In genomic region chr1:206816390-206817287, GRCh38 we compare ENCODE assay signal across 1 cellular context.
TF ChIP-seq lines count a peak whose summit lies in the region.

No MANE protein-coding gene starts in this region.

TF ChIP-seq in K562, 482 proteins besides CTCF, POLR2A, EP300 and RAD21 (continued from another document and continues in another):
- no peak for TF ChIP-seq CREBBP (IDR thresholded peaks at IDR 0.05; ENCODE audit: low read depth, low read length)
- TF ChIP-seq XRCC3 (IDR thresholded peaks at IDR 0.05) = peak; percentile 67; the same call in 1 of the 2 replicates
- TF ChIP-seq, protein P1, sequence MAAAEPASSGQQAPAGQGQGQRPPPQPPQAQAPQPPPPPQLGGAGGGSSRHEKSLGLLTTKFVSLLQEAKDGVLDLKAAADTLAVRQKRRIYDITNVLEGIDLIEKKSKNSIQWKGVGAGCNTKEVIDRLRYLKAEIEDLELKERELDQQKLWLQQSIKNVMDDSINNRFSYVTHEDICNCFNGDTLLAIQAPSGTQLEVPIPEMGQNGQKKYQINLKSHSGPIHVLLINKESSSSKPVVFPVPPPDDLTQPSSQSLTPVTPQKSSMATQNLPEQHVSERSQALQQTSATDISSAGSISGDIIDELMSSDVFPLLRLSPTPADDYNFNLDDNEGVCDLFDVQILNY (CRISPR knock-in tag; IDR thresholded peaks at IDR 0.05) = no peak
- TF ChIP-seq PTTG1 (tag; IDR thresholded peaks at IDR 0.05; ENCODE audit: low read depth) = no peak
- TF ChIP-seq, protein P2, sequence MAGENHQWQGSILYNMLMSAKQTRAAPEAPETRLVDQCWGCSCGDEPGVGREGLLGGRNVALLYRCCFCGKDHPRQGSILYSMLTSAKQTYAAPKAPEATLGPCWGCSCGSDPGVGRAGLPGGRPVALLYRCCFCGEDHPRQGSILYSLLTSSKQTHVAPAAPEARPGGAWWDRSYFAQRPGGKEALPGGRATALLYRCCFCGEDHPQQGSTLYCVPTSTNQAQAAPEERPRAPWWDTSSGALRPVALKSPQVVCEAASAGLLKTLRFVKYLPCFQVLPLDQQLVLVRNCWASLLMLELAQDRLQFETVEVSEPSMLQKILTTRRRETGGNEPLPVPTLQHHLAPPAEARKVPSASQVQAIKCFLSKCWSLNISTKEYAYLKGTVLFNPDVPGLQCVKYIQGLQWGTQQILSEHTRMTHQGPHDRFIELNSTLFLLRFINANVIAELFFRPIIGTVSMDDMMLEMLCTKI (IDR thresholded peaks at IDR 0.05; ENCODE audit: partially characterized antibody) = no peak
- no peak for TF ChIP-seq DDX20 (tag; IDR thresholded peaks at IDR 0.05; ENCODE audit: low read depth)
- no peak for TF ChIP-seq PHF8 (IDR thresholded peaks at IDR 0.05; ENCODE audit: borderline replicate concordance, low read length)
- TF ChIP-seq HSF4 (CRISPR knock-in tag; IDR thresholded peaks at IDR 0.05; ENCODE audit: borderline replicate concordance) = no peak
- no peak; the same call in 1 of the 2 replicates for TF ChIP-seq THRA (IDR thresholded peaks at IDR 0.05)
- TF ChIP-seq, protein P3, sequence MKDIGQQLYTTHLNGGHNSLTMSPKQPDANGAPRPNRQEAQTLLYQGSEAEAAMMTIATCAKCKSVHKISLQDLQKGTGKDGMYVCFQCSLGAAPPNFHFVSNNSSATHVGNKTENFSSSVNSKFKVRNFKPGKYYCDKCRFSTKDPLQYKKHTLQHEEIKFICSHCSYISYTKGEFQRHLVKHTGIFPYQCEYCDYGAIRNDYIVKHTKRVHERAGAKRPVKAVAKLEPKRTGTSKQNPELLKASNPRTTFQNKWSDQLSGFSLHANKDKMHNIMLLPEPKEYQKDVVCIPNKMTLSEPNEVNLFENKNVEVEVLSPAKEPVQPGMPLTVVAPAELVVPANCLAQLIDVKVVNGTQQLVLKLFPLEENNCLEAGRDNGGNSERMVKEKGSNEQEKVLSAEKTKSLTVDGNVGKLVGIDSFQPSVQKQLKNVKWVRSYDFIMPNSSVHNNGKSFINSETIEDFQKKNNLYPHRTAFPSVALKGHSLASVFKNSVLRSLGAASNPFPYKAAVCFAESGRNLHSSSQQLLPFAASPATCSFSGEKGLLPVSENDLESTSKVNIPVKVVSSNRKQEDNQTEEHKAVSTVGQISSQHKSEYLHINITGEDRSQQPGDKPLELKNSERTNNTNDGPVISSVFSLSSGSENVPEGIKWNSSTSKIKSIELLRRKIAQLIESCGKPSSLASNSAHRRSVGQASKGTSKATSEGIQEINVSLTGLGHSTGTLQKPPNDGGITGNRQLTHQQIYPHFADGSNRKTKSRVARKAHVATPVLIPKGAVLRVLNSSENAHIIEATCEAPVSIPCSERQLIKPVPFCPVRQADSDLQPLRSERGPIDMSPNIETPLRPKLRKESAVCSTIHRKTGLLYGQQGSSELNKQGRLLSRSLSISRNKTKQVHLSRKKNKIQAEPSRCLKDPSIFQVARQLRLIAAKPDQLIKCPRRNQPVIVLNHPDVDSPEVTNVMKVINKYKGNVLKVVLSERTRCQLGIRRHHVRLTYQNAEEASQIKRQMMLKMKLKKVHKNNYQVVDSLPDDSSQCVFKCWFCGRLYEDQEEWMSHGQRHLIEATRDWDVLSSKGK (CRISPR knock-in tag; IDR thresholded peaks at IDR 0.05) = no peak
- TF ChIP-seq, protein P4, sequence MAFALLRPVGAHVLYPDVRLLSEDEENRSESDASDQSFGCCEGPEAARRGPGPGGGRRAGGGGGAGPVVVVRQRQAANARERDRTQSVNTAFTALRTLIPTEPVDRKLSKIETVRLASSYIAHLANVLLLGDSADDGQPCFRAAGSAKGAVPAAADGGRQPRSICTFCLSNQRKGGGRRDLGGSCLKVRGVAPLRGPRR (CRISPR knock-in tag; IDR thresholded peaks at IDR 0.05) = no peak
- TF ChIP-seq SIRT6 (IDR thresholded peaks at IDR 0.05; ENCODE audit: low read depth, low read length) = no peak
- no peak for TF ChIP-seq CREB3 (tag; conservative IDR thresholded peaks at IDR 0.05; ENCODE audit: low read depth)
- no peak for TF ChIP-seq BRF1 (IDR thresholded peaks at IDR 0.05; ENCODE audit: borderline replicate concordance, extremely low read depth, insufficient read length)
- peak; percentile 87 for TF ChIP-seq DPF2 (IDR thresholded peaks at IDR 0.05)
- no peak for TF ChIP-seq TCF7 (IDR thresholded peaks at IDR 0.05; ENCODE audit: borderline replicate concordance)
- TF ChIP-seq NR2C2 (CRISPR knock-in tag; IDR thresholded peaks at IDR 0.05) = no peak
- TF ChIP-seq NR2C2 (tag; IDR thresholded peaks at IDR 0.05) = peak; percentile 34; the same call in 1 of the 2 replicates
- no peak for TF ChIP-seq SAFB (IDR thresholded peaks at IDR 0.05; ENCODE audit: borderline replicate concordance, low read depth, low read length)
- no peak for TF ChIP-seq NONO (IDR thresholded peaks at IDR 0.05; ENCODE audit: low read depth in 2 of 2, low read length in 1 of 2)
- TF ChIP-seq, protein P5, sequence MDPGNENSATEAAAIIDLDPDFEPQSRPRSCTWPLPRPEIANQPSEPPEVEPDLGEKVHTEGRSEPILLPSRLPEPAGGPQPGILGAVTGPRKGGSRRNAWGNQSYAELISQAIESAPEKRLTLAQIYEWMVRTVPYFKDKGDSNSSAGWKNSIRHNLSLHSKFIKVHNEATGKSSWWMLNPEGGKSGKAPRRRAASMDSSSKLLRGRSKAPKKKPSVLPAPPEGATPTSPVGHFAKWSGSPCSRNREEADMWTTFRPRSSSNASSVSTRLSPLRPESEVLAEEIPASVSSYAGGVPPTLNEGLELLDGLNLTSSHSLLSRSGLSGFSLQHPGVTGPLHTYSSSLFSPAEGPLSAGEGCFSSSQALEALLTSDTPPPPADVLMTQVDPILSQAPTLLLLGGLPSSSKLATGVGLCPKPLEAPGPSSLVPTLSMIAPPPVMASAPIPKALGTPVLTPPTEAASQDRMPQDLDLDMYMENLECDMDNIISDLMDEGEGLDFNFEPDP (CRISPR knock-in tag; IDR thresholded peaks at IDR 0.05) = no peak
- TF ChIP-seq CTBP1 (IDR thresholded peaks at IDR 0.05; ENCODE audit: borderline replicate concordance) = 0 out of 2 replicates have a peak, but pooled peaks have one; percentile 13
- no peak for TF ChIP-seq BRCA1 (IDR thresholded peaks at IDR 0.05)
- no peak for TF ChIP-seq BRCA1 (CRISPR knock-in tag; IDR thresholded peaks at IDR 0.05)
- TF ChIP-seq SRSF1 (IDR thresholded peaks at IDR 0.05; ENCODE audit: low read depth, low read length) = no peak
- TF ChIP-seq, protein P6, sequence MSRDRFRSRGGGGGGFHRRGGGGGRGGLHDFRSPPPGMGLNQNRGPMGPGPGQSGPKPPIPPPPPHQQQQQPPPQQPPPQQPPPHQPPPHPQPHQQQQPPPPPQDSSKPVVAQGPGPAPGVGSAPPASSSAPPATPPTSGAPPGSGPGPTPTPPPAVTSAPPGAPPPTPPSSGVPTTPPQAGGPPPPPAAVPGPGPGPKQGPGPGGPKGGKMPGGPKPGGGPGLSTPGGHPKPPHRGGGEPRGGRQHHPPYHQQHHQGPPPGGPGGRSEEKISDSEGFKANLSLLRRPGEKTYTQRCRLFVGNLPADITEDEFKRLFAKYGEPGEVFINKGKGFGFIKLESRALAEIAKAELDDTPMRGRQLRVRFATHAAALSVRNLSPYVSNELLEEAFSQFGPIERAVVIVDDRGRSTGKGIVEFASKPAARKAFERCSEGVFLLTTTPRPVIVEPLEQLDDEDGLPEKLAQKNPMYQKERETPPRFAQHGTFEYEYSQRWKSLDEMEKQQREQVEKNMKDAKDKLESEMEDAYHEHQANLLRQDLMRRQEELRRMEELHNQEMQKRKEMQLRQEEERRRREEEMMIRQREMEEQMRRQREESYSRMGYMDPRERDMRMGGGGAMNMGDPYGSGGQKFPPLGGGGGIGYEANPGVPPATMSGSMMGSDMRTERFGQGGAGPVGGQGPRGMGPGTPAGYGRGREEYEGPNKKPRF (IDR thresholded peaks at IDR 0.05; ENCODE audit: low read depth, low read length) = no peak
- TF ChIP-seq ZNF696 (CRISPR knock-in tag; conservative IDR thresholded peaks at IDR 0.05) = no peak
- TF ChIP-seq E2F4 (CRISPR knock-in tag; IDR thresholded peaks at IDR 0.05; ENCODE audit: low read depth) = no peak
- TF ChIP-seq ZHX1 (conservative IDR thresholded peaks at IDR 0.05; ENCODE audit: low read length) = no peak
- TF ChIP-seq FOXA1 (IDR thresholded peaks at IDR 0.05; ENCODE audit: borderline replicate concordance) = no peak
- TF ChIP-seq, protein P7, sequence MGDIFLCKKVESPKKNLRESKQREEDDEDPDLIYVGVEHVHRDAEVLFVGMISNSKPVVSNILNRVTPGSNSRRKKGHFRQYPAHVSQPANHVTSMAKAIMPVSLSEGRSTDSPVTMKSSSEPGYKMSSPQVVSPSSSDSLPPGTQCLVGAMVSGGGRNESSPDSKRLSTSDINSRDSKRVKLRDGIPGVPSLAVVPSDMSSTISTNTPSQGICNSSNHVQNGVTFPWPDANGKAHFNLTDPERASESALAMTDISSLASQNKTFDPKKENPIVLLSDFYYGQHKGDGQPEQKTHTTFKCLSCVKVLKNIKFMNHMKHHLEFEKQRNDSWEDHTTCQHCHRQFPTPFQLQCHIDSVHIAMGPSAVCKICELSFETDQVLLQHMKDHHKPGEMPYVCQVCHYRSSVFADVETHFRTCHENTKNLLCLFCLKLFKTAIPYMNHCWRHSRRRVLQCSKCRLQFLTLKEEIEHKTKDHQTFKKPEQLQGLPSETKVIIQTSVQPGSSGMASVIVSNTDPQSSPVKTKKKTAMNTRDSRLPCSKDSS (IDR thresholded peaks at IDR 0.05; ENCODE audit: low read depth, partially characterized antibody) = no peak
- TF ChIP-seq ZNF224 (CRISPR knock-in tag; IDR thresholded peaks at IDR 0.05) = no peak
- TF ChIP-seq RBFOX2 (IDR thresholded peaks at IDR 0.05; ENCODE audit: low read depth, low read length) = no peak
- TF ChIP-seq CREB5 (CRISPR knock-in tag; IDR thresholded peaks at IDR 0.05) = no peak
- peak; percentile 64; the same call in 1 of the 2 replicates for TF ChIP-seq SMARCC2 (IDR thresholded peaks at IDR 0.05; ENCODE audit: low read depth)
- TF ChIP-seq ZNF583 (CRISPR knock-in tag; IDR thresholded peaks at IDR 0.05) = no peak
- peak; percentile 79 for TF ChIP-seq ATF7 (IDR thresholded peaks at IDR 0.05)
- TF ChIP-seq PPARD (CRISPR knock-in tag; IDR thresholded peaks at IDR 0.05) = no peak
- no peak for TF ChIP-seq CHD2 (IDR thresholded peaks at IDR 0.05; ENCODE audit: low read depth, low read length)
- no peak for TF ChIP-seq RUNX1 (IDR thresholded peaks at IDR 0.05; ENCODE audit: low read depth)
- no peak for TF ChIP-seq NFE2L1 (tag; IDR thresholded peaks at IDR 0.05; ENCODE audit: borderline replicate concordance, low read depth)
- no peak for TF ChIP-seq ZNF311 (CRISPR knock-in tag; IDR thresholded peaks at IDR 0.05)
- TF ChIP-seq BMI1 (IDR thresholded peaks at IDR 0.05; ENCODE audit: low read length) = no peak
